Comparison of ENCODE assay signal across 12 cellular contexts in genomic region chr1:158008630-158009029, GRCh38. TPM values are rescaled to one million over a fixed set of nuclear protein-coding genes. Genes with fewer than 3 reads are reported as not detected.
A peak's percentile ranks its signal among the peaks of the same experiment; 100 is the strongest.
DNase-seq lines count a peak whose midpoint lies in the region; ATAC-seq and TF ChIP-seq lines count a peak whose summit lies in the region.
"Had no signal": no experiment of that assay in that cellular context is flagged by ENCODE, and none has a peak within 500 bp of the region (broad histone marks: within the 10 kb centered on the region; RNA-seq: fewer than 3 reads in every experiment).

No MANE protein-coding gene starts in this region.

- peak overlapping the region; percentile 79 for H3K27ac Mint-ChIP-seq in Caco-2 (ENCODE audit: unreplicated experiment)
- H3K27ac Mint-ChIP-seq in activated CD4-positive, alpha-beta memory T cell treated with anti-CD3 and anti-CD28 coated beads, Interleukin-2, amount 10 ng/mL, durations not matched to agents 7 days and 5 days: no peak overlapping the region
- H3K27ac Mint-ChIP-seq: stimulated activated naive B cell treated with anti-CD40 and anti-IgM and Interleukin-4, amounts not matched to agents 10 μg/mL and 1 μg/mL and 100 μg/mL, for 72 hours had no signal

- H3K4me3 ChIP-seq in Caco-2 (ENCODE audit: low read depth, low read length) (no peak overlapping the region), adipocyte (ENCODE audit: low read length) (no peak overlapping the region), right cardiac atrium (ENCODE audit: low read length) (no peak overlapping the region), prostate gland (no peak overlapping the region)
- H3K4me3 ChIP-seq: BLaER1 treated with 17β-estradiol and CSF1 and Interleukin-3, amounts not matched to agents 10 nM and 100 nM had no signal

- WGBS in right cardiac atrium: 56% methylated on average over 6 of the region's 6 CpGs
- 71% methylated on average over 6 of the region's 6 CpGs for WGBS in prostate gland

- H3K4me1 ChIP-seq in Caco-2: peaks cover 66% of the 10 kb centered on the region
- H3K4me1 ChIP-seq in adipocyte (ENCODE audit: control insufficient read depth, insufficient read depth, low read length): peaks cover 86% of the 10 kb centered on the region
- H3K4me1 ChIP-seq in right cardiac atrium (ENCODE audit: control insufficient read depth, insufficient read depth, low read length): peaks cover 22% of the 10 kb centered on the region
- no peaks in the 10 kb centered on the region for H3K4me1 ChIP-seq in prostate gland (replicated peaks)

- TF ChIP-seq POLR2A in prostate gland (IDR thresholded peaks at IDR 0.05) (no peak), GM18505 (IDR thresholded peaks at IDR 0.05; ENCODE audit: borderline replicate concordance, extremely low read depth, insufficient read depth, insufficient read length) (no peak)

- H3K9ac ChIP-seq in adipocyte (ENCODE audit: low read length): peak overlapping the region; percentile 89
- H3K9ac ChIP-seq: BLaER1 treated with 17β-estradiol and CSF1 and Interleukin-3, amounts not matched to agents 10 nM and 100 nM had no signal

- no peaks in the 10 kb centered on the region for H3K27me3 ChIP-seq in Caco-2 (replicated peaks; ENCODE audit: control insufficient read depth, insufficient read depth, low read length)
- H3K27me3 ChIP-seq in adipocyte (replicated peaks; ENCODE audit: control insufficient read depth, insufficient read depth, low read length): no peaks in the 10 kb centered on the region
- no peaks in the 10 kb centered on the region for H3K27me3 ChIP-seq in right cardiac atrium (ENCODE audit: control insufficient read depth, insufficient read depth)
- no peaks in the 10 kb centered on the region for H3K27me3 ChIP-seq in prostate gland (replicated peaks; ENCODE audit: insufficient read depth)
- H3K27me3 ChIP-seq: BLaER1 treated with 17β-estradiol and CSF1 and Interleukin-3, amounts not matched to agents 10 nM and 100 nM had no signal

- peaks cover 13% of the 10 kb centered on the region for H3K36me3 Mint-ChIP-seq in Caco-2 (ENCODE audit: insufficient read depth, unreplicated experiment)
- H3K36me3 Mint-ChIP-seq in activated CD4-positive, alpha-beta memory T cell treated with anti-CD3 and anti-CD28 coated beads, Interleukin-2, amount 10 ng/mL, durations not matched to agents 7 days and 5 days (ENCODE audit: low read depth): no peaks in the 10 kb centered on the region
- H3K36me3 Mint-ChIP-seq: stimulated activated naive B cell treated with anti-CD40 and anti-IgM and Interleukin-4, amounts not matched to agents 10 μg/mL and 1 μg/mL and 100 μg/mL, for 72 hours had no signal

- TF ChIP-seq CTCF in Caco-2 (IDR thresholded peaks at IDR 0.05; ENCODE audit: insufficient read depth in 1 of 2, low read depth in 1 of 2, low read length in 1 of 2, severe bottlenecking in 1 of 2, unreplicated experiment in 1 of 2) (no peak), prostate gland (IDR thresholded peaks at IDR 0.05) (no peak)

- H3K4me1 Mint-ChIP-seq in Caco-2 (ENCODE audit: low read depth, unreplicated experiment): peaks cover 52% of the 10 kb centered on the region
- no peaks in the 10 kb centered on the region for H3K4me1 Mint-ChIP-seq in activated CD4-positive, alpha-beta memory T cell treated with anti-CD3 and anti-CD28 coated beads, Interleukin-2, amount 10 ng/mL, durations not matched to agents 7 days and 5 days
- H3K4me1 Mint-ChIP-seq: stimulated activated naive B cell treated with anti-CD40 and anti-IgM and Interleukin-4, amounts not matched to agents 10 μg/mL and 1 μg/mL and 100 μg/mL, for 72 hours had no signal

- CTCF ChIA-PET in Caco-2 (lab: Charles Lee): no interaction called here
- CTCF ChIA-PET in activated CD4-positive, alpha-beta memory T cell treated with anti-CD3 and anti-CD28 coated beads, Interleukin-2, amount 10 ng/mL, durations not matched to agents 7 days and 5 days (lab: Charles Lee): no interaction called here

- POLR2A ChIA-PET in Caco-2 (lab: Charles Lee): no interaction called here
- POLR2A ChIA-PET in activated CD4-positive, alpha-beta memory T cell treated with anti-CD3 and anti-CD28 coated beads, Interleukin-2, amount 10 ng/mL, durations not matched to agents 7 days and 5 days (lab: Charles Lee): no interaction called here

- H3K27ac ChIP-seq in right cardiac atrium (ENCODE audit: low read length) (peak overlapping the region; percentile 11), prostate gland (peak overlapping the region; percentile 70 to 82)
- H3K27ac ChIP-seq: BLaER1 treated with 17β-estradiol and CSF1 and Interleukin-3, amounts not matched to agents 10 nM and 100 nM had no signal

- peak in 1 of 2 experiments; percentile 38 for DNase-seq in Caco-2
- no peak for DNase-seq in adipocyte (ENCODE audit: low read depth)
- no peak for DNase-seq in right cardiac atrium
- no peak for DNase-seq in prostate gland (ENCODE audit: low spot score)
- no peak for DNase-seq in GM19238 (ENCODE audit: insufficient read length, low spot score)
- DNase-seq in activated CD4-positive, alpha-beta memory T cell treated with anti-CD3 and anti-CD28 coated beads, Interleukin-2, amount 10 ng/mL, durations not matched to agents 7 days and 5 days: no peak
- no peak for DNase-seq in HT-29 (ENCODE audit: low spot score)
- DNase-seq: activated T-cell treated with anti-CD3 and anti-CD28 coated beads, Interleukin-2, amount 50 U/mL, for 1 hour; central memory CD4-positive, alpha-beta T cell; stimulated activated naive B cell treated with anti-CD40 and anti-IgM and Interleukin-4, amounts not matched to agents 10 μg/mL and 1 μg/mL and 100 μg/mL, for 72 hours had no signal

- H3K9me3 ChIP-seq in Caco-2: no peaks in the 10 kb centered on the region
- no peaks in the 10 kb centered on the region for H3K9me3 ChIP-seq in adipocyte (ENCODE audit: control insufficient read depth, low read length)
- no peaks in the 10 kb centered on the region for H3K9me3 ChIP-seq in right cardiac atrium (ENCODE audit: control insufficient read depth, low read length)
- H3K9me3 ChIP-seq in prostate gland: no peaks in the 10 kb centered on the region
- H3K9me3 ChIP-seq: BLaER1 treated with 17β-estradiol and CSF1 and Interleukin-3, amounts not matched to agents 10 nM and 100 nM had no signal

- no peak for ATAC-seq in right cardiac atrium
- ATAC-seq in GM18505 (IDR thresholded peaks at IDR 0.05; ENCODE audit: unreplicated experiment): no peak
- ATAC-seq: stimulated activated naive B cell treated with anti-CD40 and anti-IgM and Interleukin-4, amounts not matched to agents 10 μg/mL and 1 μg/mL and 100 μg/mL, for 72 hours had no signal

- H3K27me3 Mint-ChIP-seq in Caco-2 (ENCODE audit: insufficient read depth, unreplicated experiment): no peaks in the 10 kb centered on the region
- peaks cover 15% of the 10 kb centered on the region for H3K27me3 Mint-ChIP-seq in activated CD4-positive, alpha-beta memory T cell treated with anti-CD3 and anti-CD28 coated beads, Interleukin-2, amount 10 ng/mL, durations not matched to agents 7 days and 5 days

- no TSS peak for BruUV-seq in Caco-2 (replicated peaks; lab: Mats Ljungman, UMichigan)

- H3K36me3 ChIP-seq in Caco-2 (ENCODE audit: control insufficient read depth, insufficient read depth, low read length) (no peaks in the 10 kb centered on the region), adipocyte (ENCODE audit: control insufficient read depth, insufficient read depth, low read length, severe bottlenecking) (peaks cover 23% of the 10 kb centered on the region), prostate gland (no peaks in the 10 kb centered on the region)

- no peak overlapping the region for H3K4me3 Mint-ChIP-seq in Caco-2 (ENCODE audit: unreplicated experiment)
- no peak overlapping the region for H3K4me3 Mint-ChIP-seq in activated CD4-positive, alpha-beta memory T cell treated with anti-CD3 and anti-CD28 coated beads, Interleukin-2, amount 10 ng/mL, durations not matched to agents 7 days and 5 days
- H3K4me3 Mint-ChIP-seq: stimulated activated naive B cell treated with anti-CD40 and anti-IgM and Interleukin-4, amounts not matched to agents 10 μg/mL and 1 μg/mL and 100 μg/mL, for 72 hours had no signal

- H3K9me3 Mint-ChIP-seq in Caco-2 (ENCODE audit: unreplicated experiment): no peaks in the 10 kb centered on the region
- H3K9me3 Mint-ChIP-seq in activated CD4-positive, alpha-beta memory T cell treated with anti-CD3 and anti-CD28 coated beads, Interleukin-2, amount 10 ng/mL, durations not matched to agents 7 days and 5 days: no peaks in the 10 kb centered on the region
- H3K9me3 Mint-ChIP-seq: stimulated activated naive B cell treated with anti-CD40 and anti-IgM and Interleukin-4, amounts not matched to agents 10 μg/mL and 1 μg/mL and 100 μg/mL, for 72 hours had no signal

- intact Hi-C loops in Caco-2 (cut with micrococcal nuclease; ENCODE audit: unreplicated experiment): no loop called here
- intact Hi-C loops in right cardiac atrium (cut with DNase I): no loop called here
- intact Hi-C loops in prostate gland (cut with DNase I): no loop called here

RNA-seq across cellular contexts. Expression of gene KIRREL1, which starts 15.2 kb away (rescaled TPM):
- total RNA-seq in Caco-2 (2022) (41.5 and 45.4 TPM in 2 replicates), right cardiac atrium (10 to 100 TPM; 11.7 to 19.0 (median 15.6) TPM), prostate gland (10 to 100 TPM; 18.6 to 50.2 TPM)
- polyA plus RNA-seq in right cardiac atrium: 6.0 TPM
- not detected for total RNA-seq in activated CD4-positive, alpha-beta memory T cell treated with anti-CD3 and anti-CD28 coated beads, Interleukin-2, amount 10 ng/mL, durations not matched to agents 7 days and 5 days
- 6.8 and 7.3 TPM in 2 replicates for total RNA-seq in HT-29 (2014; rRNA removed; shearing (Covaris generic))
